In genomic region chr9:134519403-134520070, GRCh38 we compare ENCODE assay signal across 25 cellular contexts.
"Had no signal": no experiment of that assay in that cellular context is flagged by ENCODE, and none has a peak within 500 bp of the region (broad histone marks: within the 10 kb centered on the region; RNA-seq: fewer than 3 reads in every experiment).

No MANE protein-coding gene starts in this region.

- DNase-seq: activated CD4-positive, alpha-beta memory T cell treated with anti-CD3 and anti-CD28 coated beads, Interleukin-2, amount 10 ng/mL, durations not matched to agents 7 days and 5 days; activated CD4-positive, alpha-beta T cell treated with anti-CD3 and anti-CD28 coated beads for 48 hours; activated effector memory CD4-positive, alpha-beta T cell treated with Interleukin-2 at 50 U/mL for 16 hours; activated naive CD4-positive, alpha-beta T cell treated with Interleukin-2 at 50 U/mL for 16 hours; activated naive CD8-positive, alpha-beta T cell treated with anti-CD3 and anti-CD28 coated beads for 36 hours; adrenal gland; body of pancreas; dermis blood vessel endothelial cell; effector CD4-positive, alpha-beta T cell; esophagus squamous epithelium; foreskin melanocyte; heart right ventricle; kidney glomerular epithelial cell; lower lobe of right lung; mesendoderm; mucosa of descending colon; right lobe of liver; stimulated activated CD4-positive, alpha-beta T cell treated with anti-CD3 and anti-CD28 coated beads, Interleukin-2, amount 100 ng/mL, for 48 hours; stimulated activated naive CD8-positive, alpha-beta T cell treated with anti-CD3 and anti-CD28 coated beads, Interleukin-15, Interleukin-2, amounts not matched to agents 100 U/mL and 50 U/mL, for 24 hours; SW 1271; T-helper 9 cell had no signal

- H3K4me3 ChIP-seq: adrenal gland, body of pancreas, esophagus squamous epithelium, heart right ventricle, lower lobe of right lung, mucosa of descending colon, right lobe of liver, thoracic aorta, upper lobe of left lung had no signal

- H3K27ac ChIP-seq: adrenal gland, body of pancreas, esophagus squamous epithelium, heart right ventricle, lower lobe of right lung, right lobe of liver, thoracic aorta, upper lobe of left lung, VCaP had no signal

- H3K4me1 ChIP-seq: adrenal gland, body of pancreas, esophagus squamous epithelium, heart right ventricle, lower lobe of right lung, right lobe of liver, upper lobe of left lung had no signal

- H3K36me3 ChIP-seq: adrenal gland, esophagus squamous epithelium, heart right ventricle, lower lobe of right lung, right lobe of liver, thoracic aorta, upper lobe of left lung had no signal

- ATAC-seq: body of pancreas; heart right ventricle; left lobe of liver; lower lobe of right lung; mucosa of descending colon; stimulated activated naive CD8-positive, alpha-beta T cell treated with anti-CD3 and anti-CD28 coated beads, Interleukin-15, Interleukin-2, amounts not matched to agents 100 U/mL and 50 U/mL, for 24 hours had no signal

- H3K27me3 ChIP-seq: adrenal gland, body of pancreas, right lobe of liver, upper lobe of left lung had no signal

- H3K9me3 ChIP-seq: adrenal gland, body of pancreas, lower lobe of right lung, mucosa of descending colon, right lobe of liver, thoracic aorta, upper lobe of left lung had no signal
